Comparison of ENCODE assay signal across 24 cellular contexts in genomic region chr2:156215656-156216055, GRCh38.
"Had no signal": no experiment of that assay in that cellular context is flagged by ENCODE, and none has a peak within 500 bp of the region (broad histone marks: within the 10 kb centered on the region; RNA-seq: fewer than 3 reads in every experiment).

No MANE protein-coding gene starts in this region.

- DNase-seq: activated CD4-positive, alpha-beta memory T cell treated with anti-CD3 and anti-CD28 coated beads, Interleukin-2, amount 10 ng/mL, durations not matched to agents 7 days and 5 days; activated CD4-positive, alpha-beta T cell treated with anti-CD3 and anti-CD28 coated beads for 1 hour; activated CD4-positive, alpha-beta T cell treated with anti-CD3 and anti-CD28 coated beads, Interleukin-2, amount 10 ng/mL, durations not matched to agents 7 days and 5 days; activated gamma-delta T cell treated with Interleukin-2 at 50 U/mL for 16 hours; activated naive CD4-positive, alpha-beta T cell treated with anti-CD3 and anti-CD28 coated beads, Interleukin-2, amount 50 U/mL, for 16 hours; activated T-cell treated with anti-CD3 and anti-CD28 coated beads, Interleukin-2, amount 50 U/mL, for 4 hours; amniotic stem cell; brain microvascular endothelial cell; dermis blood vessel endothelial cell; effector CD4-positive, alpha-beta T cell; head of caudate nucleus; hippocampal formation; immature natural killer cell; kidney; natural killer cell; stimulated activated CD4-positive, alpha-beta T cell treated with anti-CD3 and anti-CD28 coated beads, Interleukin-1b, Interleukin-23, amount 100 ng/mL, for 48 hours; stimulated activated CD4-positive, alpha-beta T cell treated with anti-CD3 and anti-CD28 coated beads, Interleukin-4, amount 100 ng/mL, for 4 hours; stimulated activated CD8-positive, alpha-beta memory T cell treated with anti-CD3 and anti-CD28 coated beads, Interleukin-4, amount 100 ng/mL, for 48 hours; stomach; T-helper 2 cell; thyroid gland; upper lobe of left lung had no signal

- ATAC-seq: activated T-cell treated with anti-CD3 and anti-CD28 coated beads, Interleukin-2, amount 50 U/mL, for 4 hours; activated T-helper 17 cell treated with anti-CD3 and anti-CD28 coated beads, Interleukin-2, amount 50 U/mL, for 72 hours; natural killer cell; stimulated activated memory B cell treated with anti-CD40 and anti-IgM and Interleukin-4, amounts not matched to agents 10 μg/mL and 1 μg/mL and 100 μg/mL, for 72 hours had no signal
